ENCODE assay signal across 23 cellular contexts in genomic region chr6:164247106-164247505, GRCh38.
DNase-seq lines count a peak whose midpoint lies in the region; TF ChIP-seq lines count a peak whose summit lies in the region.
"Had no signal": no experiment of that assay in that cellular context is flagged by ENCODE, and none has a peak within 500 bp of the region (broad histone marks: within the 10 kb centered on the region; RNA-seq: fewer than 3 reads in every experiment).

No MANE protein-coding gene starts in this region.

- H3K9me3 ChIP-seq in esophagus squamous epithelium (no peaks in the 10 kb centered on the region), osteoblast (ENCODE audit: low read depth, low read length) (no peaks in the 10 kb centered on the region)
- H3K9me3 ChIP-seq: neutrophil, SK-N-SH, suprapubic skin had no signal

- H3K4me3 ChIP-seq in esophagus squamous epithelium (no peak overlapping the region), osteoblast (ENCODE audit: insufficient read depth, low read length) (no peak overlapping the region)
- H3K4me3 ChIP-seq: suprapubic skin had no signal

- H4K20me1 ChIP-seq in osteoblast (ENCODE audit: insufficient read depth, low read length): no peaks in the 10 kb centered on the region

- H3K79me2 ChIP-seq in osteoblast (ENCODE audit: insufficient read depth, low read length): no peaks in the 10 kb centered on the region

- TF ChIP-seq CTCF in esophagus squamous epithelium (IDR thresholded peaks at IDR 0.05): no peak
- TF ChIP-seq CTCF in osteoblast (IDR thresholded peaks at IDR 0.05; ENCODE audit: extremely low read depth, low read depth, low read length): no peak

- intact Hi-C loops in posterior cingulate gyrus (cut with DNase I) (no loop called here), esophagus squamous epithelium (cut with DNase I) (no loop called here)

- no peaks in the 10 kb centered on the region for H3K27me3 ChIP-seq in esophagus squamous epithelium
- H3K27me3 ChIP-seq in osteoblast (ENCODE audit: insufficient read depth, low read length): no peaks in the 10 kb centered on the region
- H3K27me3 ChIP-seq: brain microvascular endothelial cell, neutrophil, suprapubic skin had no signal

- no peak overlapping the region for H2AFZ ChIP-seq in osteoblast (ENCODE audit: low read length)

- DNase-seq in Ammon's horn (ENCODE audit: low spot score) (peak; percentile 76), RPMI7951 (ENCODE audit: low read depth) (peak; percentile 97), globus pallidus (ENCODE audit: low spot score) (peak; percentile 28), posterior cingulate gyrus (peak; percentile 20 to 90 (median 58)), D341Med (ENCODE audit: low spot score) (no peak), esophagus squamous epithelium (lab: John Stamatoyannopoulos, UW) (no peak), SKM-1 (lab: John Stamatoyannopoulos, UW; ENCODE audit: unreplicated experiment) (no peak), osteoblast (ENCODE audit: insufficient read length, low spot score, missing footprints) (no peak)
- DNase-seq: activated CD4-positive, alpha-beta T cell treated with anti-CD3 and anti-CD28 coated beads, Interleukin-2, amount 10 ng/mL, durations not matched to agents 24 days and 14 days; activated naive CD4-positive, alpha-beta T cell; brain microvascular endothelial cell; GDM1; glutamatergic neuron; H7; NCI-H1417; NCI-H2171; NCI-H748 treated with DMSO at 0.1 percent for 48 hours; SK-N-SH; stimulated activated CD4-positive, alpha-beta T cell treated with anti-CD3 and anti-CD28 coated beads, Interleukin-4, amount 100 ng/mL, for 4 hours; stimulated activated CD8-positive, alpha-beta memory T cell treated with anti-CD3 and anti-CD28 coated beads, Interleukin-4, amount 100 ng/mL, for 48 hours had no signal

- H3K27ac ChIP-seq in esophagus squamous epithelium (no peak overlapping the region), osteoblast (ENCODE audit: low read depth, low read length) (no peak overlapping the region)
- H3K27ac ChIP-seq: brain microvascular endothelial cell, KMS-11, neutrophil, suprapubic skin had no signal

- H3K4me2 ChIP-seq in osteoblast (ENCODE audit: insufficient read depth, low read length): no peak overlapping the region
- H3K4me2 ChIP-seq: KMS-11, SK-N-SH had no signal

- 75 to 79% methylated on average over 7 of the region's 7 CpGs for WGBS in esophagus squamous epithelium, 2 donors

- TF ChIP-seq POLR2A in esophagus squamous epithelium (IDR thresholded peaks at IDR 0.05): no peak

- no peaks in the 10 kb centered on the region for H3K36me3 ChIP-seq in esophagus squamous epithelium
- H3K36me3 ChIP-seq in osteoblast (ENCODE audit: insufficient read depth, low read length): no peaks in the 10 kb centered on the region
- H3K36me3 ChIP-seq: brain microvascular endothelial cell, neutrophil, suprapubic skin had no signal

- H3K4me1 ChIP-seq in esophagus squamous epithelium (no peaks in the 10 kb centered on the region), osteoblast (ENCODE audit: insufficient read depth, low read length) (no peaks in the 10 kb centered on the region)
- H3K4me1 ChIP-seq: suprapubic skin had no signal

Comparison
In these comparisons a context has a peak if more than half of its experiments do, and no peak if none do; other contexts are left out.
1. DNase-seq: peak in Ammon's horn (single experiment), RPMI7951 (single experiment), globus pallidus (single experiment) and posterior cingulate gyrus (10 of 10); none in D341Med (single experiment), esophagus squamous epithelium (single experiment), SKM-1 (single experiment) and osteoblast (single experiment).